21 cellular contexts compared by ENCODE assay signal in genomic region chr15:85307687-85308045, GRCh38.
DNase-seq lines count a peak whose midpoint lies in the region; ATAC-seq and TF ChIP-seq lines count a peak whose summit lies in the region.
"Had no signal": no experiment of that assay in that cellular context is flagged by ENCODE, and none has a peak within 500 bp of the region (broad histone marks: within the 10 kb centered on the region; RNA-seq: fewer than 3 reads in every experiment).

No MANE protein-coding gene starts in this region.

- H3K27ac ChIP-seq in mammary epithelial cell (ENCODE audit: insufficient read depth, low read depth, low read length), result no peak overlapping the region
- peak overlapping the region; percentile 7 to 57 (median 46) for H3K27ac ChIP-seq in body of pancreas
- no peak overlapping the region for H3K27ac ChIP-seq in prostate gland
- H3K27ac ChIP-seq: GM23248, SJCRH30 had no signal

- H3K4me2 ChIP-seq in mammary epithelial cell (ENCODE audit: insufficient read depth, low read depth, low read length), result no peak overlapping the region

- H3K36me3 ChIP-seq in mammary epithelial cell (ENCODE audit: insufficient read depth, low read length), result no peaks in the 10 kb centered on the region
- H3K36me3 ChIP-seq in body of pancreas (replicated peaks in 1 of 2; ENCODE audit: insufficient read depth in 1 of 2, low read depth in 2 of 2), result no peaks in the 10 kb centered on the region
- H3K36me3 ChIP-seq in prostate gland, result no peaks in the 10 kb centered on the region
- H3K36me3 ChIP-seq: SJCRH30 had no signal

- H3K27ac Mint-ChIP-seq in MCF 10A (ENCODE audit: low read depth, unreplicated experiment) (no peak overlapping the region), neural crest cell (ENCODE audit: unreplicated experiment) (peak overlapping the region; percentile 17)
- H3K27ac Mint-ChIP-seq: H9, HFFc6 had no signal

- H4K20me1 ChIP-seq in mammary epithelial cell (ENCODE audit: insufficient read depth, low read length), result no peaks in the 10 kb centered on the region

- H3K4me3 Mint-ChIP-seq in MCF 10A (ENCODE audit: unreplicated experiment), result no peak overlapping the region
- H3K4me3 Mint-ChIP-seq in neural crest cell, result no peak overlapping the region
- H3K4me3 Mint-ChIP-seq: CD14-positive monocyte, H9, HFFc6 had no signal

- dilution Hi-C loops in mammary epithelial cell (cut with HindIII; ENCODE audit: low sequenced_read_pairs), result loop anchor here (5.0 kb wide), 1 partner anchor 60 kb away; no protein-coding TSS in a partner anchor

- H3K9me3 Mint-ChIP-seq in MCF 10A (ENCODE audit: unreplicated experiment) (no peaks in the 10 kb centered on the region), neural crest cell (peaks cover 10% of the 10 kb centered on the region)
- H3K9me3 Mint-ChIP-seq: H9, HFFc6 had no signal

- peak; percentile 24 for DNase-seq in mammary epithelial cell
- DNase-seq in MCF 10A (ENCODE audit: unreplicated experiment), result no peak
- peak; percentile 64 to 87 (median 80) for DNase-seq in body of pancreas
- no peak for DNase-seq in neural crest cell (ENCODE audit: low read depth, low spot score)
- no peak for DNase-seq in iPS-NIHi11 (ENCODE audit: low spot score)
- no peak for DNase-seq in prostate gland (ENCODE audit: low spot score)
- DNase-seq in COR-L47 (lab: John Stamatoyannopoulos, UW), result no peak
- DNase-seq in SKM-1 (lab: John Stamatoyannopoulos, UW; ENCODE audit: unreplicated experiment), result no peak
- DNase-seq: DND-41, GM23248, H9, HFFc6, KBM-7, NCI-H1092 treated with DMSO at 0.1 percent for 48 hours, NCI-H1436 treated with DMSO at 0.1 percent for 48 hours, NCI-H1930, NCI-H446, NCI-H526 treated with DMSO at 0.1 percent for 48 hours, OCI-M1, SJCRH30 had no signal

- no peak overlapping the region for H3K9ac ChIP-seq in mammary epithelial cell (ENCODE audit: insufficient read depth, low read length)
- H3K9ac ChIP-seq: GM23248 had no signal

- H3K9me3 ChIP-seq in mammary epithelial cell (replicated peaks; ENCODE audit: insufficient read depth, low read length) (no peaks in the 10 kb centered on the region), body of pancreas (no peaks in the 10 kb centered on the region), prostate gland (no peaks in the 10 kb centered on the region)

- no peak overlapping the region for H2AFZ ChIP-seq in mammary epithelial cell (ENCODE audit: low read depth, low read length)
- H2AFZ ChIP-seq: GM23248 had no signal

- no peak for TF ChIP-seq CTCF in mammary epithelial cell (conservative IDR thresholded peaks at IDR 0.05 in 1 of 2, IDR thresholded peaks at IDR 0.05 in 1 of 2; ENCODE audit: extremely low read depth in 1 of 2, insufficient read depth in 1 of 2, low read depth in 1 of 2, low read length in 2 of 2)
- no peak for TF ChIP-seq CTCF in MCF 10A (IDR thresholded peaks at IDR 0.05; ENCODE audit: unreplicated experiment)
- TF ChIP-seq CTCF in body of pancreas (IDR thresholded peaks at IDR 0.05), result no peak
- TF ChIP-seq CTCF in neural crest cell (conservative IDR thresholded peaks at IDR 0.05), result no peak
- no peak for TF ChIP-seq CTCF in prostate gland (IDR thresholded peaks at IDR 0.05)

- H3K27me3 ChIP-seq in mammary epithelial cell (ENCODE audit: insufficient read depth, low read length), result no peaks in the 10 kb centered on the region
- no peaks in the 10 kb centered on the region for H3K27me3 ChIP-seq in body of pancreas
- H3K27me3 ChIP-seq in prostate gland (replicated peaks; ENCODE audit: insufficient read depth), result no peaks in the 10 kb centered on the region
- H3K27me3 ChIP-seq: SJCRH30 had no signal

- H3K4me1 Mint-ChIP-seq in MCF 10A (ENCODE audit: insufficient read depth, unreplicated experiment) (peaks cover under 1% of the 10 kb centered on the region), neural crest cell (peaks cover 1% of the 10 kb centered on the region)

- 100% methylated on average over 2 of the region's 2 CpGs for WGBS in mammary epithelial cell (ENCODE audit: low coverage, missing lambda C conversion rate)
- 72% methylated on average over 2 of the region's 2 CpGs; no CpG with 5 or more reads in 1 of the 2 donors for WGBS in body of pancreas, 2 donors
- 96% methylated on average over 2 of the region's 2 CpGs for WGBS in prostate gland

- intact Hi-C loops in mammary epithelial cell (cut with micrococcal nuclease), result no loop called here
- intact Hi-C loops in MCF 10A (cut with micrococcal nuclease), result loop anchor here (10.0 kb wide), 1 partner anchor 407 kb away; no protein-coding TSS in a partner anchor
- intact Hi-C loops in body of pancreas (cut with DNase I), result no loop called here
- intact Hi-C loops in prostate gland (cut with DNase I), result no loop called here

- H3K4me3 ChIP-seq in mammary epithelial cell (replicated peaks in 1 of 3; ENCODE audit: insufficient read depth in 1 of 3, low read depth in 2 of 3, low read length in 3 of 3), result no peak overlapping the region
- H3K4me3 ChIP-seq in body of pancreas, result no peak overlapping the region
- no peak overlapping the region for H3K4me3 ChIP-seq in prostate gland
- H3K4me3 ChIP-seq: GM23248, SJCRH30 had no signal

- peak; percentile 87 for ATAC-seq in body of pancreas

- H3K27me3 Mint-ChIP-seq in MCF 10A (ENCODE audit: insufficient read depth, unreplicated experiment), result no peaks in the 10 kb centered on the region
- no peaks in the 10 kb centered on the region for H3K27me3 Mint-ChIP-seq in neural crest cell (ENCODE audit: low read depth)

- CTCF ChIA-PET in mammary epithelial cell (lab: Charles Lee; ENCODE audit: low non-redundant PET) (no interaction called here), MCF 10A (lab: Yijun Ruan, JAX) (interaction anchor here (1.3 to 2.4 kb wide), 3 partner anchors 10 to 17 kb away, joined by 3 to 14 read pairs (median 3); no protein-coding TSS in a partner anchor)

- no peaks in the 10 kb centered on the region for H3K79me2 ChIP-seq in mammary epithelial cell (ENCODE audit: insufficient read depth, low read length)

- in situ Hi-C loops in mammary epithelial cell (cut with MboI; ENCODE audit: low sequenced_read_pairs in 2 of 2), result loop anchor here in 1 of 2 donors (25.0 kb wide), 1 partner anchor 180 kb away; no protein-coding TSS in a partner anchor

- BruUV-seq in mammary epithelial cell (replicated peaks; lab: Mats Ljungman, UMichigan), result no TSS peak
- no TSS peak for BruUV-seq in MCF 10A (replicated peaks; lab: Mats Ljungman, UMichigan)

- no peaks in the 10 kb centered on the region for H3K36me3 Mint-ChIP-seq in MCF 10A (ENCODE audit: insufficient read depth, unreplicated experiment)
- H3K36me3 Mint-ChIP-seq in neural crest cell (ENCODE audit: low read depth), result no peaks in the 10 kb centered on the region
- H3K36me3 Mint-ChIP-seq: CD14-positive monocyte had no signal

- TF ChIP-seq POLR2A in body of pancreas (IDR thresholded peaks at IDR 0.05), result no peak
- no peak for TF ChIP-seq POLR2A in prostate gland (IDR thresholded peaks at IDR 0.05)

- POLR2A ChIA-PET in MCF 10A (lab: Yijun Ruan, JAX), result interaction anchor here (0.9 to 1.3 kb wide), 2 partner anchors 8 to 108 kb away, joined by 3 read pairs; no protein-coding TSS in a partner anchor

- H3K4me1 ChIP-seq in mammary epithelial cell (ENCODE audit: insufficient read depth, low read length) (no peaks in the 10 kb centered on the region), body of pancreas (peaks cover 20% of the 10 kb centered on the region), prostate gland (replicated peaks) (no peaks in the 10 kb centered on the region)

Comparison
In these comparisons a context has a peak if more than half of its experiments do, and no peak if none do; other contexts are left out.
1. DNase-seq: peak in mammary epithelial cell (single experiment) and body of pancreas (4 of 4); none in MCF 10A (single experiment), neural crest cell (single experiment), iPS-NIHi11 (single experiment), prostate gland (single experiment), COR-L47 (single experiment) and SKM-1 (single experiment).
2. H3K27ac ChIP-seq: peak in body of pancreas (4 of 4); none in mammary epithelial cell (single experiment) and prostate gland (0 of 2).